ENCODE assay signal across 12 cellular contexts in the genomic region with DNA sequence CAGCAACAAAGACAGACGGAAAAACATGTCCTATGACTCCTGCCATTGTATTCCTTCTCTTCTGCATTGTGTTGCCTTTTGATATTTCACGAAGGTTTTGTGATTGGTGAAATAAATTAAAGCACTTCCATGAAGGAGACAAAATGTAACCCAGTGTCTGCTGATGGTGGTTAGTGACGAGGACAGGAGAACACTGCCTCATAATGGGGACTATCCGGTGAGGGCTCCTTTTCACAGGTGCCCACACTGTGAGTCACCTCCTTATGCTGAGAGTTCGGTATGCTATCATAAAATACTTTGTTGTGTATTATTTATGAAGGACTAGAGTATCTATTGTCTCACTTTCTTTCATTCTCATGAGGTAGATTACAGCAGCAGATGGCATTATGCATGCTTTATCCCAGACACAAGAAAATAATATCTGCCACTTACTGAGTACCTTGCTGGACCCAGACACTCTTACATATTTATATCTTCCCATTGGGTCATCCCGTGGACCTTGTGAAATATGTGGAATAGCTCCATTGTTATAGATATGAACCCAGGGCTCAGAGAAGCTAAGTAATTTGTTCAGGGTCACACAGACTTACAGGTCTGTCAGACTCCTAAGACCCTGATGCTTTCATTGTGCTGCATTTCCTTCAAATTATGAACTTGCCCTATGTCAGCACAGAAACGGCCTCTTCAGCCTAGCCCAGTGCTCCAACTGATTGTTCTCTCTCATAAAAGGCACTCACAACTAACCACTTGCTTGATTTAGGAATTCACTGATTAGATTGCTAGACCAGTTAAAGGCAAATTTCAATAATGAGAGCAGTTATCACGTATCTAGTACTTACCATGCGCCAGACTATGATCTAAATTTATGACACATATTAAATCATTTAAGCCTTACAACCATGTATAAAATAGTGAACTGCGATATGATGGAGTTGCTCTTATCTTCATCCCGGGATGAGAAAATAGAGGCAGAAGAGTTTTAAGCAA. TPM values are rescaled to one million over a fixed set of nuclear protein-coding genes. Genes with fewer than 3 reads are reported as not detected.
DNase-seq lines count a peak whose midpoint lies in the region; ATAC-seq and TF ChIP-seq lines count a peak whose summit lies in the region.
"Had no signal": no experiment of that assay in that cellular context is flagged by ENCODE, and none has a peak within 500 bp of the region (broad histone marks: within the 10 kb centered on the region; RNA-seq: fewer than 3 reads in every experiment).

No MANE protein-coding gene starts in this region.

- H4K91ac ChIP-seq in mesenchymal stem cell (ENCODE audit: low read length): no peak overlapping the region

- H3K14ac ChIP-seq in mesenchymal stem cell (ENCODE audit: low read length in 2 of 2): no peak overlapping the region

- H3K27ac ChIP-seq in coronary artery (peak overlapping the region; percentile 65 to 83), mesenchymal stem cell (ENCODE audit: low read length, poor library complexity, severe bottlenecking) (peak overlapping the region; percentile 32), urinary bladder (ENCODE audit: low read depth) (peak overlapping the region; percentile 38)

- no peak overlapping the region for H3K4ac ChIP-seq in mesenchymal stem cell (ENCODE audit: low read depth in 1 of 2, low read length in 2 of 2)

- peak overlapping the region; percentile 5 for H3K4me2 ChIP-seq in mesenchymal stem cell (ENCODE audit: low read length, poor library complexity, severe bottlenecking)

- H3K4me3 ChIP-seq in coronary artery (peak overlapping the region; percentile 56), mesenchymal stem cell (ENCODE audit: insufficient read depth in 1 of 2, low read depth in 1 of 2, low read length in 2 of 2) (no peak overlapping the region), urinary bladder (ENCODE audit: low read depth, low read length) (no peak overlapping the region)

- H3K18ac ChIP-seq in mesenchymal stem cell (ENCODE audit: low read depth in 1 of 2, low read length in 2 of 2): no peak overlapping the region

- H3K4me1 Mint-ChIP-seq in activated T-cell treated with anti-CD3 and anti-CD28 coated beads, Interleukin-2, amount 50 U/mL, for 24 hours (ENCODE audit: low read depth): no peaks in the 10 kb centered on the region
- H3K4me1 Mint-ChIP-seq: activated B cell treated with CpG ODN at 0.5 μM for 24 hours; activated T-helper 17 cell treated with anti-CD3 and anti-CD28 coated beads, Interleukin-2, amount 50 U/mL, for 72 hours had no signal

- no peaks in the 10 kb centered on the region for H3K4me1 ChIP-seq in mesenchymal stem cell (ENCODE audit: control insufficient read depth, insufficient read depth, low read depth, low read length)
- H3K4me1 ChIP-seq in urinary bladder (ENCODE audit: insufficient read depth): no peaks in the 10 kb centered on the region

- 94% methylated on average over 3 of the region's 11 CpGs for WGBS in mesenchymal stem cell
- 47% methylated on average over 11 of the region's 11 CpGs for WGBS in urinary bladder

- peaks cover 0 to 22% of the 10 kb centered on the region in 2 experiments for H3K27me3 ChIP-seq in mesenchymal stem cell (ENCODE audit: control insufficient read depth in 1 of 2, insufficient read depth in 1 of 2, low read length in 2 of 2)

- H3K27ac Mint-ChIP-seq in activated T-cell treated with anti-CD3 and anti-CD28 coated beads, Interleukin-2, amount 50 U/mL, for 24 hours: no peak overlapping the region
- H3K27ac Mint-ChIP-seq: activated B cell treated with CpG ODN at 0.5 μM for 24 hours; activated T-helper 17 cell treated with anti-CD3 and anti-CD28 coated beads, Interleukin-2, amount 50 U/mL, for 72 hours had no signal

- peaks cover 54% of the 10 kb centered on the region for H3K27me3 Mint-ChIP-seq in activated T-cell treated with anti-CD3 and anti-CD28 coated beads, Interleukin-2, amount 50 U/mL, for 24 hours
- H3K27me3 Mint-ChIP-seq: activated B cell treated with CpG ODN at 0.5 μM for 24 hours; activated T-helper 17 cell treated with anti-CD3 and anti-CD28 coated beads, Interleukin-2, amount 50 U/mL, for 72 hours had no signal

- H2BK5ac ChIP-seq in mesenchymal stem cell (ENCODE audit: low read depth, low read length, poor library complexity, severe bottlenecking): no peak overlapping the region

- TF ChIP-seq CTCF in coronary artery (IDR thresholded peaks at IDR 0.05): no peak

- no peaks in the 10 kb centered on the region for H3K9me3 Mint-ChIP-seq in activated T-cell treated with anti-CD3 and anti-CD28 coated beads, Interleukin-2, amount 50 U/mL, for 24 hours
- H3K9me3 Mint-ChIP-seq: activated B cell treated with CpG ODN at 0.5 μM for 24 hours; activated T-helper 17 cell treated with anti-CD3 and anti-CD28 coated beads, Interleukin-2, amount 50 U/mL, for 72 hours had no signal

- H4K8ac ChIP-seq in mesenchymal stem cell (ENCODE audit: low read length): no peak overlapping the region

- no peak overlapping the region for H2BK15ac ChIP-seq in mesenchymal stem cell (ENCODE audit: low read depth, poor library complexity, severe bottlenecking)

- H2BK12ac ChIP-seq in mesenchymal stem cell (ENCODE audit: low read length in 2 of 2): no peak overlapping the region

- no peak overlapping the region for H2AK5ac ChIP-seq in mesenchymal stem cell (ENCODE audit: low read length, severe bottlenecking)

- no peak for ATAC-seq in HG02973 (IDR thresholded peaks at IDR 0.05; ENCODE audit: unreplicated experiment)
- ATAC-seq: activated T-helper 17 cell treated with anti-CD3 and anti-CD28 coated beads, Interleukin-2, amount 50 U/mL, for 72 hours had no signal

- no peak overlapping the region for H2BK120ac ChIP-seq in mesenchymal stem cell (ENCODE audit: low read depth, low read length)

- H2AFZ ChIP-seq in mesenchymal stem cell (ENCODE audit: low read depth, low read length): no peak overlapping the region

- peak overlapping the region; percentile 90 for H3K9ac ChIP-seq in mesenchymal stem cell (ENCODE audit: low read length)

- no peaks in the 10 kb centered on the region for H3K9me3 ChIP-seq in mesenchymal stem cell (ENCODE audit: control insufficient read depth, low read length)

- no peak overlapping the region for H3K4me3 Mint-ChIP-seq in activated T-cell treated with anti-CD3 and anti-CD28 coated beads, Interleukin-2, amount 50 U/mL, for 24 hours
- H3K4me3 Mint-ChIP-seq: activated B cell treated with CpG ODN at 0.5 μM for 24 hours; activated T-helper 17 cell treated with anti-CD3 and anti-CD28 coated beads, Interleukin-2, amount 50 U/mL, for 72 hours had no signal

- no peaks in the 10 kb centered on the region for H3K79me1 ChIP-seq in mesenchymal stem cell (replicated peaks; ENCODE audit: low read length, poor library complexity, severe bottlenecking)

- H3K23ac ChIP-seq in mesenchymal stem cell (ENCODE audit: low read length in 2 of 2): no peak overlapping the region

- peak; percentile 68 for DNase-seq in M059J (ENCODE audit: low read depth)
- DNase-seq in coronary artery (ENCODE audit: low spot score): no peak
- no peak for DNase-seq in mesenchymal stem cell
- DNase-seq in activated T-cell treated with anti-CD3 and anti-CD28 coated beads, Interleukin-2, amount 50 U/mL, for 24 hours: no peak
- no peak for DNase-seq in D341Med (ENCODE audit: low spot score)
- DNase-seq: activated B cell treated with CpG ODN at 0.5 μM for 24 hours, glutamatergic neuron, NCI-H510A treated with DMSO at 0.1 percent for 48 hours, SIG-M5 had no signal

- H3K36me3 Mint-ChIP-seq in activated T-cell treated with anti-CD3 and anti-CD28 coated beads, Interleukin-2, amount 50 U/mL, for 24 hours (ENCODE audit: low read depth): no peaks in the 10 kb centered on the region

- no peaks in the 10 kb centered on the region for H3K36me3 ChIP-seq in mesenchymal stem cell (ENCODE audit: control insufficient read depth in 1 of 2, insufficient read depth in 2 of 2, low read depth in 1 of 2, low read length in 2 of 2)
- H3K36me3 ChIP-seq in urinary bladder (ENCODE audit: insufficient read depth): no peaks in the 10 kb centered on the region

RNA-seq across cellular contexts. Expression of a gene that starts 31.2 kb away (rescaled TPM):
- total RNA-seq in M059J (2014; rRNA removed; shearing (Covaris generic)): 418 and 544 TPM in 2 replicates
- polyA plus RNA-seq in mesenchymal stem cell (2013, experiment 1 of 2): 132 TPM
- 135 TPM for polyA plus RNA-seq in mesenchymal stem cell (2013, experiment 2 of 2)
- total RNA-seq in urinary bladder: 245 TPM
- polyA plus RNA-seq in urinary bladder: 74.4 TPM
- total RNA-seq: activated B cell treated with CpG ODN at 0.5 μM for 24 hours had no signal
